In genomic region chr11:33211153-33211552, GRCh38 we compare ENCODE assay signal across 14 cellular contexts.
"Had no signal": no experiment of that assay in that cellular context is flagged by ENCODE, and none has a peak within 500 bp of the region (broad histone marks: within the 10 kb centered on the region; RNA-seq: fewer than 3 reads in every experiment).

No MANE protein-coding gene starts in this region.

- H3K27me3 ChIP-seq: ascending aorta, breast epithelium, pancreas, thyroid gland had no signal

- H3K4me3 ChIP-seq: ascending aorta, breast epithelium, pancreas, thyroid gland had no signal

- H3K9me3 Mint-ChIP-seq: activated naive CD4-positive, alpha-beta T cell treated with anti-CD3 and anti-CD28 coated beads for 36 hours had no signal

- ATAC-seq: stimulated activated naive B cell treated with anti-CD40 and anti-IgM and Interleukin-4, amounts not matched to agents 10 μg/mL and 1 μg/mL and 100 μg/mL, for 72 hours had no signal

- H3K27ac Mint-ChIP-seq: activated naive CD4-positive, alpha-beta T cell treated with anti-CD3 and anti-CD28 coated beads for 36 hours; activated T-helper 2 cell treated with anti-CD3 and anti-CD28 coated beads, Interferon-gamma antibody, Interleukin-2, Interleukin-4, amounts not matched to agents 10 μg/mL and 5 μg/mL and 100 μg/mL, durations not matched to agents 14 hours and 24 hours and 36 hours; stimulated activated naive B cell treated with anti-CD40 and anti-IgM and Interleukin-4, amounts not matched to agents 10 μg/mL and 1 μg/mL and 100 μg/mL, for 72 hours had no signal

- H3K36me3 Mint-ChIP-seq: stimulated activated naive B cell treated with anti-CD40 and anti-IgM and Interleukin-4, amounts not matched to agents 10 μg/mL and 1 μg/mL and 100 μg/mL, for 72 hours had no signal

- H3K27ac ChIP-seq: ascending aorta, breast epithelium, epithelial cell of prostate, thyroid gland had no signal

- DNase-seq: activated CD4-positive, alpha-beta T cell treated with anti-CD3 and anti-CD28 coated beads for 1 hour; activated CD4-positive, alpha-beta T cell treated with anti-CD3 and anti-CD28 coated beads, Interleukin-2, amount 50 U/mL, for 4 hours; activated naive CD4-positive, alpha-beta T cell treated with anti-CD3 and anti-CD28 coated beads for 36 hours; immature natural killer cell; midbrain; pancreas; stimulated activated CD4-positive, alpha-beta T cell treated with anti-CD3 and anti-CD28 coated beads, Interleukin-4, amount 100 ng/mL, for 1 hour; stimulated activated naive B cell treated with anti-CD40 and anti-IgM and Interleukin-4, amounts not matched to agents 10 μg/mL and 1 μg/mL and 100 μg/mL, for 72 hours; thyroid gland had no signal

- H3K9me3 ChIP-seq: ascending aorta, breast epithelium, pancreas, thyroid gland had no signal

- H3K36me3 ChIP-seq: ascending aorta, breast epithelium, pancreas, thyroid gland had no signal

- H3K4me1 ChIP-seq: ascending aorta, breast epithelium, pancreas, thyroid gland had no signal

- H3K4me1 Mint-ChIP-seq: immature natural killer cell; stimulated activated naive B cell treated with anti-CD40 and anti-IgM and Interleukin-4, amounts not matched to agents 10 μg/mL and 1 μg/mL and 100 μg/mL, for 72 hours had no signal

- H3K27me3 Mint-ChIP-seq: stimulated activated naive B cell treated with anti-CD40 and anti-IgM and Interleukin-4, amounts not matched to agents 10 μg/mL and 1 μg/mL and 100 μg/mL, for 72 hours had no signal

- H3K4me3 Mint-ChIP-seq: activated naive CD4-positive, alpha-beta T cell treated with anti-CD3 and anti-CD28 coated beads for 36 hours; immature natural killer cell; neural crest cell; stimulated activated naive B cell treated with anti-CD40 and anti-IgM and Interleukin-4, amounts not matched to agents 10 μg/mL and 1 μg/mL and 100 μg/mL, for 72 hours had no signal
